Comparison of ENCODE assay signal across 21 cellular contexts in the genomic region with DNA sequence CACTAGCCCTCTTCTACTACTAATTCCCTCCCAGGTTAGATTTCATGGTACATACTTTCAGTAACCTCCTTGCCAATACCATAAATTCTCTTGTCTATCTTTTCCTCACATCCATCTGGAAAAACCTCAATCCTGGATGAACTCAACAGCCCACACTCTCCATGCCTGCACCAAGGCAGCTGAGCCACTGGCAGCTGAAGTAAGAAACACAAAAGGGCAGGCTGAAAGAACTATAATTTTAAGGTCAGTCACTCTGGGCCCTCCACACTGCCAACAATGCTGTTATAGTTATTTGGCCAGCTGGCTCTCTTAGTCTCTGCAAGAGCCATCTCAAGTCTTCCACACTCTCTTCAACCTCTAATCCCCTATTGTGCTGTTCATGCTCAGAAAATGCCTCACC.
"Had no signal": no experiment of that assay in that cellular context is flagged by ENCODE, and none has a peak within 500 bp of the region (broad histone marks: within the 10 kb centered on the region; RNA-seq: fewer than 3 reads in every experiment).

No MANE protein-coding gene starts in this region.

- H3K9ac ChIP-seq: parathyroid adenoma had no signal

- DNase-seq: activated CD4-positive, alpha-beta T cell treated with anti-CD3 and anti-CD28 coated beads, Interleukin-2, amount 10 ng/mL, durations not matched to agents 7 days and 5 days; activated CD8-positive, alpha-beta T cell treated with anti-CD3 and anti-CD28 coated beads, Interleukin-2, amount 10 ng/mL, durations not matched to agents 7 days and 5 days; activated effector memory CD4-positive, alpha-beta T cell treated with Interleukin-2 at 50 U/mL for 16 hours; activated naive CD4-positive, alpha-beta T cell treated with anti-CD3 and anti-CD28 coated beads, Interleukin-2, amount 10 ng/mL, durations not matched to agents 7 days and 5 days; activated naive CD8-positive, alpha-beta T cell treated with anti-CD3 and anti-CD28 coated beads, Interleukin-2, amount 50 U/mL, for 24 hours; activated T-cell treated with anti-CD3 and anti-CD28 coated beads, Interleukin-2, amount 50 U/mL, for 4 hours; colonic mucosa; effector CD4-positive, alpha-beta T cell; gastrocnemius medialis; left lung; mucosa of descending colon; naive thymus-derived CD8-positive, alpha-beta T cell; stimulated activated CD4-positive, alpha-beta T cell treated with anti-CD3 and anti-CD28 coated beads, Interleukin-2, amount 100 ng/mL, for 24 hours had no signal

- H3K79me2 ChIP-seq: parathyroid adenoma had no signal

- H3K27ac Mint-ChIP-seq: activated CD4-positive, alpha-beta T cell treated with anti-CD3 and anti-CD28 coated beads, Interleukin-2, amount 10 ng/mL, durations not matched to agents 7 days and 5 days; activated CD8-positive, alpha-beta T cell treated with anti-CD3 and anti-CD28 coated beads, Interleukin-2, amount 10 ng/mL, durations not matched to agents 7 days and 5 days; activated naive CD4-positive, alpha-beta T cell treated with anti-CD3 and anti-CD28 coated beads, Interleukin-2, amount 10 ng/mL, durations not matched to agents 7 days and 5 days; activated naive CD8-positive, alpha-beta T cell treated with anti-CD3 and anti-CD28 coated beads, Interleukin-2, amount 50 U/mL, for 24 hours; memory B cell; naive thymus-derived CD8-positive, alpha-beta T cell; stimulated activated naive CD8-positive, alpha-beta T cell treated with anti-CD3 and anti-CD28 coated beads, Interleukin-15, Interleukin-2, amounts not matched to agents 100 ng/mL and 50 ng/mL, for 24 hours; T-helper 1 cell treated with Interleukin-12 subunit alpha and Interleukin-12 subunit beta and Interleukin-4 antibody, amounts not matched to agents 30 μg/mL and 1 μg/mL, for 36 hours had no signal

- H3K27me3 ChIP-seq: colonic mucosa, gastrocnemius medialis, left lung, tibial nerve, vagina had no signal

- H3K9me3 ChIP-seq: colonic mucosa, gastrocnemius medialis, left lung, mucosa of descending colon, tibial nerve, vagina had no signal

- H3K9me3 Mint-ChIP-seq: activated naive CD8-positive, alpha-beta T cell treated with anti-CD3 and anti-CD28 coated beads, Interleukin-2, amount 50 U/mL, for 24 hours; activated T-cell treated with anti-CD3 and anti-CD28 coated beads, Interleukin-2, amount 50 U/mL, for 4 hours; central memory CD8-positive, alpha-beta T cell; memory B cell; naive thymus-derived CD8-positive, alpha-beta T cell; stimulated activated naive CD8-positive, alpha-beta T cell treated with anti-CD3 and anti-CD28 coated beads, Interleukin-15, Interleukin-2, amounts not matched to agents 100 ng/mL and 50 ng/mL, for 24 hours; T-helper 1 cell treated with Interleukin-12 subunit alpha and Interleukin-12 subunit beta and Interleukin-4 antibody, amounts not matched to agents 30 μg/mL and 1 μg/mL, for 36 hours had no signal

- H3K36me3 ChIP-seq: colonic mucosa, gastrocnemius medialis, left lung, tibial nerve, vagina had no signal

- H3K4me1 ChIP-seq: colonic mucosa, gastrocnemius medialis, parathyroid adenoma had no signal

- H2AFZ ChIP-seq: parathyroid adenoma had no signal

- H3K27ac ChIP-seq: colonic mucosa, gastrocnemius medialis, left lung, parathyroid adenoma, tibial nerve, vagina had no signal

- H3K4me3 ChIP-seq: colonic mucosa, gastrocnemius medialis, left lung, mucosa of descending colon, tibial nerve, vagina had no signal

- H3K27me3 Mint-ChIP-seq: activated naive CD8-positive, alpha-beta T cell treated with anti-CD3 and anti-CD28 coated beads, Interleukin-2, amount 50 U/mL, for 24 hours; central memory CD8-positive, alpha-beta T cell; stimulated activated naive CD8-positive, alpha-beta T cell treated with anti-CD3 and anti-CD28 coated beads, Interleukin-15, Interleukin-2, amounts not matched to agents 100 ng/mL and 50 ng/mL, for 24 hours had no signal

- H3K4me3 Mint-ChIP-seq: activated CD4-positive, alpha-beta T cell treated with anti-CD3 and anti-CD28 coated beads, Interleukin-2, amount 10 ng/mL, durations not matched to agents 7 days and 5 days; activated CD8-positive, alpha-beta T cell treated with anti-CD3 and anti-CD28 coated beads, Interleukin-2, amount 10 ng/mL, durations not matched to agents 7 days and 5 days; activated naive CD4-positive, alpha-beta T cell treated with anti-CD3 and anti-CD28 coated beads, Interleukin-2, amount 10 ng/mL, durations not matched to agents 7 days and 5 days; activated naive CD8-positive, alpha-beta T cell treated with anti-CD3 and anti-CD28 coated beads, Interleukin-2, amount 50 U/mL, for 24 hours; activated T-cell treated with anti-CD3 and anti-CD28 coated beads, Interleukin-2, amount 50 U/mL, for 4 hours; central memory CD8-positive, alpha-beta T cell; memory B cell; naive thymus-derived CD8-positive, alpha-beta T cell; stimulated activated naive CD8-positive, alpha-beta T cell treated with anti-CD3 and anti-CD28 coated beads, Interleukin-15, Interleukin-2, amounts not matched to agents 100 ng/mL and 50 ng/mL, for 24 hours; T-helper 1 cell treated with Interleukin-12 subunit alpha and Interleukin-12 subunit beta and Interleukin-4 antibody, amounts not matched to agents 30 μg/mL and 1 μg/mL, for 36 hours had no signal

- ATAC-seq: activated CD8-positive, alpha-beta T cell treated with anti-CD3 and anti-CD28 coated beads, Interleukin-2, amount 10 ng/mL, durations not matched to agents 7 days and 5 days; activated naive CD8-positive, alpha-beta T cell treated with anti-CD3 and anti-CD28 coated beads, Interleukin-2, amount 50 U/mL, for 24 hours; activated T-cell treated with anti-CD3 and anti-CD28 coated beads, Interleukin-2, amount 50 U/mL, for 4 hours; esophagus mucosa; gastrocnemius medialis; left lung; naive thymus-derived CD8-positive, alpha-beta T cell had no signal

- H3K36me3 Mint-ChIP-seq: naive thymus-derived CD8-positive, alpha-beta T cell had no signal
